8 cellular contexts compared by ENCODE assay signal in genomic region chr16:30984669-30985400, GRCh38. TPM values are rescaled to one million over a fixed set of nuclear protein-coding genes. Genes with fewer than 3 reads are reported as not detected.
DNase-seq lines count a peak whose midpoint lies in the region; ATAC-seq and TF ChIP-seq lines count a peak whose summit lies in the region.

TSS of gene HSD3B7 (plus strand) at chr16:30985207. CDS start at chr16:30985659, 452 bp downstream.

- intact Hi-C loops in lower leg skin (cut with DNase I; ENCODE audit: low total_unique reads): loop anchor here (5.0 to 10.0 kb wide), 4 partner anchors 107 to 887 kb away; partner anchors contain the start of genes VKORC1, ZNF267 and ZNF843

- TF ChIP-seq CTCF in HFF-Myc (IDR thresholded peaks at IDR 0.05; ENCODE audit: low read depth, low read length, missing control alignments) (peak; percentile 96), lower leg skin (IDR thresholded peaks at IDR 0.05) (peak in 1 of 3 donors; percentile 74)

- WGBS in lower leg skin, 2 donors: 18 to 25% methylated on average over 24 of the region's 24 CpGs

- H3K4me3 ChIP-seq in HFF-Myc (replicated peaks; ENCODE audit: low read depth, low read length) (peak within 1 kb of the TSS; percentile 30), lower leg skin (ENCODE audit: low read depth, poor library complexity, severe bottlenecking) (peak within 1 kb of the TSS; percentile 27)

- DNase-seq in CMK (ENCODE audit: low read depth) (peak; percentile 61), HFF-Myc (ENCODE audit: extremely low read depth, low read depth) (peak; percentile 41), NCI-H524 treated with DMSO at 0.1 percent for 48 hours (lab: John Stamatoyannopoulos, UW) (peak; percentile 25), dermis microvascular lymphatic vessel endothelial cell (ENCODE audit: low read depth in 2 of 2) (peak; percentile 43 to 73), lower leg skin (ENCODE audit: low spot score in 2 of 2) (peak; percentile 87 to 98)
- DNase-seq in activated CD4-positive, alpha-beta T cell treated with anti-CD3 and anti-CD28 coated beads, Interleukin-2, amount 50 U/mL, for 24 hours (ENCODE audit: low read depth in 1 of 2, low spot score in 1 of 2): peak; percentile 66 to 76
- DNase-seq in stimulated activated CD4-positive, alpha-beta T cell treated with anti-CD3 and anti-CD28 coated beads, Interleukin-4, amount 100 ng/mL, for 4 hours: peak; percentile 64 to 85

- ATAC-seq in HG03469 (IDR thresholded peaks at IDR 0.05; ENCODE audit: unreplicated experiment): no peak

- TF ChIP-seq POLR2A in lower leg skin (IDR thresholded peaks at IDR 0.05): no peak

RNA-seq across cellular contexts. Expression of gene HSD3B7, which starts in this region (rescaled TPM):
- total RNA-seq in dermis microvascular lymphatic vessel endothelial cell (20.8 and 24.7 TPM in 2 replicates), lower leg skin (10 to 100 TPM; 12.4 to 29.8 (median 19.0) TPM)

Comparison
In these comparisons a context has a peak if more than half of its experiments do, and no peak if none do; other contexts are left out.
1. DNase-seq: peak in every context shown above with its lines; median percentile 92 in lower leg skin; 74 in stimulated activated CD4-positive, alpha-beta T cell treated with anti-CD3 and anti-CD28 coated beads, Interleukin-4, amount 100 ng/mL, for 4 hours; 71 in activated CD4-positive, alpha-beta T cell treated with anti-CD3 and anti-CD28 coated beads, Interleukin-2, amount 50 U/mL, for 24 hours; 61 in CMK; 58 in dermis microvascular lymphatic vessel endothelial cell; 41 in HFF-Myc; 25 in NCI-H524 treated with DMSO at 0.1 percent for 48 hours.